Comparison of ENCODE assay signal across 1 cellular context in genomic region chr12:104510145-104510872, GRCh38.
TF ChIP-seq lines count a peak whose summit lies in the region.

No MANE protein-coding gene starts in this region.

TF ChIP-seq in endothelial cell of umbilical vein, 7 proteins besides CTCF, POLR2A, EP300 and RAD21:
- TF ChIP-seq MYC (IDR thresholded peaks at IDR 0.05; ENCODE audit: low read depth, low read length) (no peak), EZH2 (IDR thresholded peaks at IDR 0.05; ENCODE audit: borderline replicate concordance, low read depth, low read length, severe bottlenecking) (no peak), JUN (IDR thresholded peaks at IDR 0.05; ENCODE audit: borderline replicate concordance, insufficient read depth, insufficient read length, low read depth) (no peak), POLR2AphosphoS5 (IDR thresholded peaks at IDR 0.05; ENCODE audit: insufficient read depth, low read depth, low read length) (no peak), FOS (IDR thresholded peaks at IDR 0.05; ENCODE audit: borderline replicate concordance, insufficient read depth, low read length) (no peak), GATA2 (IDR thresholded peaks at IDR 0.05; ENCODE audit: insufficient read depth, insufficient read length, low read depth, low read length) (no peak)
- TF ChIP-seq, protein P1, sequence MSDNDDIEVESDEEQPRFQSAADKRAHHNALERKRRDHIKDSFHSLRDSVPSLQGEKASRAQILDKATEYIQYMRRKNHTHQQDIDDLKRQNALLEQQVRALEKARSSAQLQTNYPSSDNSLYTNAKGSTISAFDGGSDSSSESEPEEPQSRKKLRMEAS (IDR thresholded peaks at IDR 0.05; ENCODE audit: insufficient read depth, insufficient read length), result no peak
